24 cellular contexts compared by ENCODE assay signal in genomic region chr4:34732170-34732569, GRCh38.
DNase-seq lines count a peak whose midpoint lies in the region; ATAC-seq, FAIRE-seq and TF ChIP-seq lines count a peak whose summit lies in the region.
"Had no signal": no experiment of that assay in that cellular context is flagged by ENCODE, and none has a peak within 500 bp of the region (broad histone marks: within the 10 kb centered on the region; RNA-seq: fewer than 3 reads in every experiment).

No MANE protein-coding gene starts in this region.

- H3K4me1 ChIP-seq in astrocyte (ENCODE audit: insufficient read depth, low read length) (no peaks in the 10 kb centered on the region), neuronal stem cell (ENCODE audit: control insufficient read depth in 2 of 2, insufficient read depth in 1 of 2, low read depth in 1 of 2, low read length in 2 of 2) (no peaks in the 10 kb centered on the region), upper lobe of right lung (no peaks in the 10 kb centered on the region)
- H3K4me1 ChIP-seq: BLaER1, testis, uterus had no signal

- ATAC-seq in upper lobe of right lung (peak; percentile 21), HG02642 (IDR thresholded peaks at IDR 0.05; ENCODE audit: poor library complexity, unreplicated experiment) (no peak)

- no peaks in the 10 kb centered on the region for H3K27me3 Mint-ChIP-seq in astrocyte (ENCODE audit: low read depth, unreplicated experiment)
- H3K27me3 Mint-ChIP-seq in activated T-cell treated with anti-CD3 and anti-CD28 coated beads, Interleukin-2, amount 50 U/mL, for 24 hours: no peaks in the 10 kb centered on the region
- H3K27me3 Mint-ChIP-seq: brain had no signal

- H2BK120ac ChIP-seq in neuronal stem cell (ENCODE audit: low read depth, low read length): no peak overlapping the region

- H2AK5ac ChIP-seq in neuronal stem cell (ENCODE audit: low read depth, low read length): no peak overlapping the region

- no peak overlapping the region for H3K4me3 Mint-ChIP-seq in astrocyte (ENCODE audit: unreplicated experiment)
- H3K4me3 Mint-ChIP-seq in activated T-cell treated with anti-CD3 and anti-CD28 coated beads, Interleukin-2, amount 50 U/mL, for 24 hours: no peak overlapping the region
- H3K4me3 Mint-ChIP-seq: brain, nephron had no signal

- no peak overlapping the region for H3K4me2 ChIP-seq in astrocyte (ENCODE audit: low read length)
- H3K4me2 ChIP-seq in neuronal stem cell (ENCODE audit: insufficient read depth, low read length, poor library complexity, severe bottlenecking): no peak overlapping the region
- H3K4me2 ChIP-seq: BLaER1 had no signal

- no peak overlapping the region for H3K14ac ChIP-seq in neuronal stem cell (ENCODE audit: low read length)

- no peaks in the 10 kb centered on the region for H3K27me3 ChIP-seq in astrocyte (ENCODE audit: insufficient read depth, low read length)
- no peaks in the 10 kb centered on the region for H3K27me3 ChIP-seq in neuronal stem cell (ENCODE audit: control insufficient read depth in 3 of 3, insufficient read depth in 3 of 3, low read depth in 1 of 3, low read length in 3 of 3)
- no peaks in the 10 kb centered on the region for H3K27me3 ChIP-seq in upper lobe of right lung
- H3K27me3 ChIP-seq: BLaER1, testis, uterus had no signal

- no peak overlapping the region for H4K8ac ChIP-seq in neuronal stem cell (ENCODE audit: low read depth, low read length)

- H2AFZ ChIP-seq in astrocyte (ENCODE audit: low read depth, low read length) (no peak overlapping the region), neuronal stem cell (ENCODE audit: low read length) (peak overlapping the region; percentile 53)

- no peak overlapping the region for H3K4me3 ChIP-seq in astrocyte (ENCODE audit: insufficient read depth, low read depth, low read length)
- H3K4me3 ChIP-seq in neuronal stem cell (ENCODE audit: low read length in 2 of 2): peak overlapping the region in 1 of 2 donors; percentile 58
- H3K4me3 ChIP-seq in upper lobe of right lung: no peak overlapping the region
- H3K4me3 ChIP-seq: BLaER1, lung, testis, uterus had no signal

- H3K36me3 ChIP-seq in astrocyte (ENCODE audit: insufficient read depth, low read length) (no peaks in the 10 kb centered on the region), neuronal stem cell (replicated peaks in 1 of 2; ENCODE audit: control insufficient read depth in 2 of 2, insufficient read depth in 2 of 2, low read length in 2 of 2) (no peaks in the 10 kb centered on the region), upper lobe of right lung (no peaks in the 10 kb centered on the region)
- H3K36me3 ChIP-seq: BLaER1, uterus had no signal

- TF ChIP-seq CTCF in astrocyte (IDR thresholded peaks at IDR 0.05; ENCODE audit: insufficient read depth, low read depth, low read length): no peak
- no peak for TF ChIP-seq CTCF in upper lobe of right lung (IDR thresholded peaks at IDR 0.05)

- H2BK12ac ChIP-seq in neuronal stem cell (ENCODE audit: low read length): no peak overlapping the region

- no peak overlapping the region for H2BK15ac ChIP-seq in neuronal stem cell (ENCODE audit: low read length)

- no peaks in the 10 kb centered on the region for H4K20me1 ChIP-seq in astrocyte (ENCODE audit: insufficient read depth, low read length)
- H4K20me1 ChIP-seq: BLaER1 had no signal

- H3K27ac ChIP-seq in astrocyte (ENCODE audit: low read depth, low read length): no peak overlapping the region
- no peak overlapping the region for H3K27ac ChIP-seq in neuronal stem cell (replicated peaks; ENCODE audit: low read length)
- no peak overlapping the region for H3K27ac ChIP-seq in upper lobe of right lung
- H3K27ac ChIP-seq: BLaER1, RWPE1, testis, uterus had no signal

- no peak overlapping the region for H3K23ac ChIP-seq in neuronal stem cell (ENCODE audit: low read depth, low read length, poor library complexity)

- FAIRE-seq in astrocyte (lab: Jason Lieb, UNC): no peak
- FAIRE-seq: GM12892, small intestine had no signal

- peak overlapping the region; percentile 16 for H3K18ac ChIP-seq in neuronal stem cell (ENCODE audit: low read length)

- no peaks in the 10 kb centered on the region for H3K79me1 ChIP-seq in neuronal stem cell (ENCODE audit: low read depth, low read length)

- no peaks in the 10 kb centered on the region for H3K79me2 ChIP-seq in astrocyte (ENCODE audit: insufficient read depth, low read length)

- no peaks in the 10 kb centered on the region for H3K9me3 ChIP-seq in astrocyte (ENCODE audit: insufficient read depth, low read depth, low read length)
- no peaks in the 10 kb centered on the region for H3K9me3 ChIP-seq in neuronal stem cell (replicated peaks in 1 of 2; ENCODE audit: control insufficient read depth in 2 of 2, insufficient read depth in 1 of 2, low read depth in 1 of 2, low read length in 2 of 2)
- H3K9me3 ChIP-seq in upper lobe of right lung: no peaks in the 10 kb centered on the region
- H3K9me3 ChIP-seq: BLaER1, testis, uterus had no signal

- no peaks in the 10 kb centered on the region for H3K9me3 Mint-ChIP-seq in astrocyte (ENCODE audit: unreplicated experiment)
- H3K9me3 Mint-ChIP-seq in activated T-cell treated with anti-CD3 and anti-CD28 coated beads, Interleukin-2, amount 50 U/mL, for 24 hours: peaks cover 2% of the 10 kb centered on the region
- H3K9me3 Mint-ChIP-seq: nephron had no signal

- no peak overlapping the region for H3K4ac ChIP-seq in neuronal stem cell (ENCODE audit: low read length)

- DNase-seq in M059J (ENCODE audit: low read depth): peak; percentile 2
- DNase-seq in astrocyte (ENCODE audit: low read depth): no peak
- DNase-seq in neuronal stem cell (ENCODE audit: low spot score): no peak
- no peak for DNase-seq in upper lobe of right lung
- DNase-seq in activated T-cell treated with anti-CD3 and anti-CD28 coated beads, Interleukin-2, amount 50 U/mL, for 24 hours: no peak
- no peak for DNase-seq in NCI-H1436 (lab: John Stamatoyannopoulos, UW)
- DNase-seq: activated CD4-positive, alpha-beta T cell treated with anti-CD3 and anti-CD28 coated beads, Interleukin-2, amount 50 U/mL, for 48 hours; activated naive CD4-positive, alpha-beta T cell; hippocampal formation; IMR-90; NCI-H1694; NCI-H510A; retina; small intestine; stimulated activated naive CD4-positive, alpha-beta T cell treated with Interleukin-2 at 50 U/mL for 16 hours; testis; uterus had no signal

- H2BK5ac ChIP-seq in neuronal stem cell (ENCODE audit: low read length): no peak overlapping the region

- peaks cover 16% of the 10 kb centered on the region for H3K4me1 Mint-ChIP-seq in astrocyte (ENCODE audit: low read depth, unreplicated experiment)
- no peaks in the 10 kb centered on the region for H3K4me1 Mint-ChIP-seq in activated T-cell treated with anti-CD3 and anti-CD28 coated beads, Interleukin-2, amount 50 U/mL, for 24 hours (ENCODE audit: low read depth)

- H4K91ac ChIP-seq in neuronal stem cell (ENCODE audit: low read depth, low read length, poor library complexity): no peak overlapping the region

- peak overlapping the region; percentile 66 for H3K27ac Mint-ChIP-seq in astrocyte (ENCODE audit: unreplicated experiment)
- H3K27ac Mint-ChIP-seq in activated T-cell treated with anti-CD3 and anti-CD28 coated beads, Interleukin-2, amount 50 U/mL, for 24 hours: no peak overlapping the region
- H3K27ac Mint-ChIP-seq: nephron had no signal

- no peak overlapping the region for H3K9ac ChIP-seq in astrocyte (ENCODE audit: low read length)
- no peak overlapping the region for H3K9ac ChIP-seq in neuronal stem cell (ENCODE audit: low read depth, low read length, poor library complexity)
- H3K9ac ChIP-seq: BLaER1 had no signal

- intact Hi-C loops in upper lobe of right lung (cut with DNase I): no loop called here

- H3K36me3 Mint-ChIP-seq in astrocyte (ENCODE audit: low read depth, unreplicated experiment): no peaks in the 10 kb centered on the region
- no peaks in the 10 kb centered on the region for H3K36me3 Mint-ChIP-seq in activated T-cell treated with anti-CD3 and anti-CD28 coated beads, Interleukin-2, amount 50 U/mL, for 24 hours (ENCODE audit: low read depth)
- H3K36me3 Mint-ChIP-seq: brain had no signal
